Comparison of ENCODE assay signal across 15 cellular contexts in genomic region chr17:62188713-62189112, GRCh38.
A peak's percentile ranks its signal among the peaks of the same experiment; 100 is the strongest.
DNase-seq lines count a peak whose midpoint lies in the region; ATAC-seq, FAIRE-seq and TF ChIP-seq lines count a peak whose summit lies in the region.
"Had no signal": no experiment of that assay in that cellular context is flagged by ENCODE, and none has a peak within 500 bp of the region (broad histone marks: within the 10 kb centered on the region; RNA-seq: fewer than 3 reads in every experiment).

No MANE protein-coding gene starts in this region.

- WGBS in GM12878 (ENCODE audit: insufficient coverage, insufficient replicate concordance, low lambda C conversion rate, missing lambda C conversion rate) = 37% methylated on average over 5 of the region's 5 CpGs

- FAIRE-seq in GM12878 (lab: Jason Lieb, UNC) = no peak
- FAIRE-seq: D721Med, keratinocyte had no signal

- H3K4me1 Mint-ChIP-seq in Calu3 (ENCODE audit: low read depth, unreplicated experiment) = peaks cover 18% of the 10 kb centered on the region
- H3K4me1 Mint-ChIP-seq: activated CD4-positive, alpha-beta memory T cell treated with anti-CD3 and anti-CD28 coated beads, Interleukin-2, amount 10 ng/mL, durations not matched to agents 7 days and 5 days had no signal

- in situ Hi-C loops in GM12878 (cut with MboI) = no loop called here

- H4K20me1 ChIP-seq in GM12878 (ENCODE audit: control insufficient read depth, insufficient read depth) = no peaks in the 10 kb centered on the region

- SMC1A ChIA-PET in GM12878 (lab: Charles Lee; ENCODE audit: uncharacterized antibody, unreplicated experiment) = no interaction called here

- H3K9me3 ChIP-seq in GM12878 (replicated peaks; ENCODE audit: control insufficient read depth, insufficient read depth, low read length) = no peaks in the 10 kb centered on the region
- H3K9me3 ChIP-seq: prostate gland had no signal

- CTCF ChIA-PET in Calu3 (lab: Charles Lee) (interaction anchor here (0.5 kb wide), 2 partner anchors 17 to 1446 kb away, joined by 7 to 8 read pairs; no protein-coding TSS in a partner anchor), GM12878 (lab: Yijun Ruan, JAX) (no interaction called here)

- H3K36me3 ChIP-seq in GM12878 (ENCODE audit: control insufficient read depth in 2 of 2, insufficient read depth in 2 of 2, low read length in 1 of 2) = no peaks in the 10 kb centered on the region
- H3K36me3 ChIP-seq: prostate gland had no signal

- H3K9ac ChIP-seq in GM12878 (ENCODE audit: control insufficient read depth, insufficient read depth, low read length) = no peak overlapping the region

- H3K36me3 Mint-ChIP-seq in Calu3 (ENCODE audit: insufficient read depth, unreplicated experiment) = peaks cover 10% of the 10 kb centered on the region

- ATAC-seq in GM12878 (peak; percentile 74), GM21619 (IDR thresholded peaks at IDR 0.05; ENCODE audit: unreplicated experiment) (no peak)

- no peak overlapping the region for H3K4me3 ChIP-seq in GM12878
- H3K4me3 ChIP-seq: prostate gland had no signal

- H3K79me2 ChIP-seq in GM12878 (ENCODE audit: control insufficient read depth, insufficient read depth, low read length) = no peaks in the 10 kb centered on the region

- intact Hi-C loops in Calu3 (cut with micrococcal nuclease; ENCODE audit: unreplicated experiment) (no loop called here), GM12878 (cut with micrococcal nuclease; ENCODE audit: unreplicated experiment) (no loop called here)

- peak overlapping the region; percentile 56 for H3K27ac Mint-ChIP-seq in Calu3 (ENCODE audit: unreplicated experiment)
- H3K27ac Mint-ChIP-seq: activated CD4-positive, alpha-beta memory T cell treated with anti-CD3 and anti-CD28 coated beads, Interleukin-2, amount 10 ng/mL, durations not matched to agents 7 days and 5 days; activated T-helper 1 cell treated with anti-CD3 and anti-CD28 coated beads, Interleukin-12 subunit alpha, Interleukin-12 subunit beta, Interleukin-2, Interleukin-4 antibody, amounts not matched to agents 30 ng/mL and 10 ng/mL and 1 ng/mL, durations not matched to agents 14 hours and 24 hours and 36 hours had no signal

- no peaks in the 10 kb centered on the region for H3K27me3 Mint-ChIP-seq in Calu3 (ENCODE audit: unreplicated experiment)
- H3K27me3 Mint-ChIP-seq: activated CD4-positive, alpha-beta memory T cell treated with anti-CD3 and anti-CD28 coated beads, Interleukin-2, amount 10 ng/mL, durations not matched to agents 7 days and 5 days had no signal

- DNase-seq in Calu3 (peak; percentile 61), NCI-H1048 (lab: John Stamatoyannopoulos, UW) (peak; percentile 62), GM12878 (ENCODE audit: low read depth, low spot score) (no peak), mucosa of gallbladder (ENCODE audit: low spot score) (peak; percentile 59), NCI-H2029 treated with DMSO at 0.1 percent for 48 hours (lab: John Stamatoyannopoulos, UW) (no peak), NCI-H187 treated with DMSO at 0.1 percent for 48 hours (lab: John Stamatoyannopoulos, UW) (no peak), AG20443 (ENCODE audit: low spot score) (no peak)
- DNase-seq: activated CD4-positive, alpha-beta memory T cell treated with anti-CD3 and anti-CD28 coated beads, Interleukin-2, amount 10 ng/mL, durations not matched to agents 7 days and 5 days; glutamatergic neuron; stimulated activated CD4-positive, alpha-beta T cell treated with anti-CD3 and anti-CD28 coated beads, Interleukin-15, amount 100 ng/mL, for 24 hours had no signal

- RAD21 ChIA-PET in GM12878 (lab: Charles Lee; ENCODE audit: unreplicated experiment) = no interaction called here

- no peaks in the 10 kb centered on the region for H3K9me3 Mint-ChIP-seq in Calu3 (ENCODE audit: low read depth, unreplicated experiment)
- H3K9me3 Mint-ChIP-seq: activated CD4-positive, alpha-beta memory T cell treated with anti-CD3 and anti-CD28 coated beads, Interleukin-2, amount 10 ng/mL, durations not matched to agents 7 days and 5 days; activated T-helper 1 cell treated with anti-CD3 and anti-CD28 coated beads, Interleukin-12 subunit alpha, Interleukin-12 subunit beta, Interleukin-2, Interleukin-4 antibody, amounts not matched to agents 30 ng/mL and 10 ng/mL and 1 ng/mL, durations not matched to agents 14 hours and 24 hours and 36 hours had no signal

- no TSS peak for BruUV-seq in Calu3 (replicated peaks; lab: Mats Ljungman, UMichigan)
- BruUV-seq in GM12878 (replicated peaks; lab: Mats Ljungman, UMichigan) = no TSS peak

- TF ChIP-seq CTCF in Calu3 (IDR thresholded peaks at IDR 0.05; ENCODE audit: unreplicated experiment) = no peak
- no peak for TF ChIP-seq CTCF in GM12878 (IDR thresholded peaks at IDR 0.05 in 2 of 3, conservative IDR thresholded peaks at IDR 0.05 in 1 of 3; ENCODE audit: control insufficient read depth in 2 of 3, extremely low read depth in 1 of 3, insufficient read depth in 1 of 3, low read depth in 3 of 3, low read length in 3 of 3)

- H3K27me3 ChIP-seq in GM12878 (replicated peaks in 1 of 2; ENCODE audit: control insufficient read depth in 2 of 2, insufficient read depth in 2 of 2, low read length in 1 of 2) = no peaks in the 10 kb centered on the region

- TF ChIP-seq RAD21 in GM12878 (IDR thresholded peaks at IDR 0.05; ENCODE audit: insufficient read depth, low read depth, low read length) = no peak

- POLR2A ChIA-PET in GM12878 (lab: Charles Lee) = no interaction called here

- H3K27ac ChIP-seq in GM12878 (ENCODE audit: control insufficient read depth, insufficient read depth) = no peak overlapping the region
- H3K27ac ChIP-seq: prostate gland had no signal

- H3K4me2 ChIP-seq in GM12878 (ENCODE audit: control insufficient read depth, insufficient read depth) = no peak overlapping the region

- TF ChIP-seq POLR2A in GM12878 (IDR thresholded peaks at IDR 0.05; ENCODE audit: low read depth, low read length) = no peak

- no peak for TF ChIP-seq EP300 in GM12878 (IDR thresholded peaks at IDR 0.05; ENCODE audit: borderline replicate concordance in 1 of 2, control insufficient read depth in 1 of 2, low read depth in 2 of 2, low read length in 2 of 2)

- no peak overlapping the region for H3K4me3 Mint-ChIP-seq in Calu3 (ENCODE audit: low read depth, unreplicated experiment)
- H3K4me3 Mint-ChIP-seq: activated CD4-positive, alpha-beta memory T cell treated with anti-CD3 and anti-CD28 coated beads, Interleukin-2, amount 10 ng/mL, durations not matched to agents 7 days and 5 days; activated T-helper 1 cell treated with anti-CD3 and anti-CD28 coated beads, Interleukin-12 subunit alpha, Interleukin-12 subunit beta, Interleukin-2, Interleukin-4 antibody, amounts not matched to agents 30 ng/mL and 10 ng/mL and 1 ng/mL, durations not matched to agents 14 hours and 24 hours and 36 hours had no signal

- no peaks in the 10 kb centered on the region for H3K4me1 ChIP-seq in GM12878 (ENCODE audit: control insufficient read depth, insufficient read depth, low read length)
- H3K4me1 ChIP-seq: prostate gland had no signal

- H2AFZ ChIP-seq in GM12878 (ENCODE audit: control insufficient read depth, low read depth, low read length) = no peak overlapping the region

TF ChIP-seq in GM12878, 131 proteins besides CTCF, POLR2A, EP300 and RAD21 (continues in another document):
- TF ChIP-seq MXI1 (IDR thresholded peaks at IDR 0.05; ENCODE audit: low read depth, low read length) = no peak
- TF ChIP-seq ZZZ3 (IDR thresholded peaks at IDR 0.05; ENCODE audit: control insufficient read depth, insufficient read length, low read depth) = no peak
- TF ChIP-seq STAT1 (conservative IDR thresholded peaks at IDR 0.05) = no peak
- TF ChIP-seq ZSCAN29 (IDR thresholded peaks at IDR 0.05) = no peak
- TF ChIP-seq IKZF1 (conservative IDR thresholded peaks at IDR 0.05) = no peak
- TF ChIP-seq RELB (IDR thresholded peaks at IDR 0.05; ENCODE audit: low read depth) = no peak
- no peak for TF ChIP-seq NR2C2 (IDR thresholded peaks at IDR 0.05; ENCODE audit: borderline replicate concordance, control insufficient read depth, insufficient read length, low read depth)
- TF ChIP-seq EED (IDR thresholded peaks at IDR 0.05; ENCODE audit: low read depth) = no peak
- TF ChIP-seq CEBPZ (IDR thresholded peaks at IDR 0.05; ENCODE audit: low read depth, low read length) = no peak
- TF ChIP-seq SIN3A (IDR thresholded peaks at IDR 0.05; ENCODE audit: low read depth, low read length) = no peak
- no peak for TF ChIP-seq SP1 (IDR thresholded peaks at IDR 0.05; ENCODE audit: low read depth, low read length)

Comparison
In these comparisons a context has a peak if more than half of its experiments do, and no peak if none do; other contexts are left out.
1. DNase-seq: peak in Calu3 (single experiment), NCI-H1048 (single experiment) and mucosa of gallbladder (single experiment); none in GM12878 (single experiment), NCI-H2029 treated with DMSO at 0.1 percent for 48 hours (single experiment), NCI-H187 treated with DMSO at 0.1 percent for 48 hours (single experiment) and AG20443 (single experiment).